8 cellular contexts compared by ENCODE assay signal in the genomic region with DNA sequence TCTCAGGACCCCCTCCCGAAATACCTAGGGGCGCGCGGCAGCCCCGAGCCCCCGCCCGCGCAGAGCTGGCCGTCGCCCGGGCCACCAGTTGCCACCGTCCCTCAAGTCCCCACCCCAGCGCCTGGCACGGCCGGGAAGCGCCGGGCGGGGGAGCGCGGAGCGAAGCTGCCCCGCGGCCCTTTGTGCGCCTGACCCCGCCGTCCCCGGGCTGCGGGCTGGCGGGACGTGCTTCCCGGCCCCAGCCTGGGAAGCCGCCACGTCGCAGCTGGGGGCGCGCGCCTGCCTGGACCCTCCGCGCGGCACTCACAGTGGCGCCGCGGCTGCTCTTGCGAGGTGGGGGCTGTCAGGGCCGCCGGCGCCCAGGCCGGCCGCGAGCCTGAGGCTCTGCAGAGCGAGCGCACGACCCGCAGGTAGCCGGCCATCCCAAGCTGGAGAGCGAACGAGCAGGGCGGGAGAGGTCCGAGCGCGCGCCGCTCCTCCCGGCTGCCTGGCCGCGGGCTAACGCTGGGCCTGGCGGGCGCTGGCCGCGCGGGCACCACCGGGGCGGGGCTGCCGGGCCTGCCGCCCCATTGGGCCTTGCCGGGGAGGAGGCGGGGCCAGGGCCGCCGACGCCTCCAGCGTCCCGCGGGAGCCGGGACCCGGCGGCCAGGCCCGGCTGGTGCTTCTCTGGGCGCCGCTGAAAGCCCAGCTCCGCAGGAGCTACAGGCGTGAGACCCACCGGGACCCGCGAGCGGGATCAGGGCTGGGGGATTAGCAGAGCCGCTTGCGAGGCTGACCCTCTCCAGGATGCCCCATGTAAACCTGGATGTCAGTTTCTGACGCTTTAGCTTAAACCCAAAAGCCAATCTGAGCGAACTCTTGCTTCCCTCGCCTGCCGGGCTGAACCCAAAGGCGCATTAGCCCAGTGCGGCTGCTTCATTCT.
A peak's percentile ranks its signal among the peaks of the same experiment; 100 is the strongest.
DNase-seq lines count a peak whose midpoint lies in the region; ATAC-seq and TF ChIP-seq lines count a peak whose summit lies in the region.

A gene (minus strand): TSS at position 500 of the 922 bp plus-strand sequence. CDS start 78 bp downstream, at position 422.

- peaks cover 53% of the 10 kb centered on the region for H3K79me2 ChIP-seq in OCI-LY3 (ENCODE audit: low read length)

- H3K9me3 ChIP-seq in OCI-LY3 (ENCODE audit: insufficient read depth, low read length) = no peaks in the 10 kb centered on the region

- peak within 1 kb of the TSS; percentile 86 for H3K27ac ChIP-seq in OCI-LY3 (ENCODE audit: low read length)

- H3K4me2 ChIP-seq in OCI-LY3 (ENCODE audit: low read length) = peak within 1 kb of the TSS; percentile 97

- H4K20me1 ChIP-seq in OCI-LY3 (ENCODE audit: insufficient read depth, low read length) = peaks cover 24% of the 10 kb centered on the region; the same call in 1 of the 2 replicates

- peak; percentile 82 for DNase-seq in COLO829 (ENCODE audit: low spot score)
- DNase-seq in activated T-cell treated with anti-CD3 and anti-CD28 coated beads for 4 hours = peak; percentile 45
- DNase-seq in epithelial cell of esophagus (ENCODE audit: low read depth) = peak; percentile 84
- peak; percentile 74 for DNase-seq in middle frontal gyrus (ENCODE audit: extremely low spot score, low spot score)
- peak; percentile 62 to 68 for DNase-seq in stimulated activated CD8-positive, alpha-beta memory T cell treated with anti-CD3 and anti-CD28 coated beads, Interleukin-2, amount 100 ng/mL, for 48 hours (ENCODE audit: low read depth in 2 of 2)

- H2AFZ ChIP-seq in OCI-LY3 (ENCODE audit: low read depth, low read length) = peak within 1 kb of the TSS; percentile 71

- ATAC-seq in GM19397 (IDR thresholded peaks at IDR 0.05; ENCODE audit: unreplicated experiment) (peak; percentile 75), HG03565 (IDR thresholded peaks at IDR 0.05; ENCODE audit: unreplicated experiment) (peak; percentile 39)

- no peaks in the 10 kb centered on the region for H3K27me3 ChIP-seq in OCI-LY3 (ENCODE audit: low read depth, low read length)

- H3K4me3 ChIP-seq in OCI-LY3 (ENCODE audit: low read length) = peak within 1 kb of the TSS; percentile 84
- peak within 1 kb of the TSS; percentile 54 for H3K4me3 ChIP-seq in epithelial cell of esophagus (ENCODE audit: low read length)

- TF ChIP-seq CTCF in OCI-LY3 (IDR thresholded peaks at IDR 0.05; ENCODE audit: low read depth, low read length) (no peak), epithelial cell of esophagus (IDR thresholded peaks at IDR 0.05; ENCODE audit: insufficient read depth, low read depth, low read length, missing control alignments) (no peak)

- peak within 1 kb of the TSS; percentile 95 for H3K9ac ChIP-seq in OCI-LY3 (ENCODE audit: low read length)

- peaks cover 35% of the 10 kb centered on the region for H3K4me1 ChIP-seq in OCI-LY3 (ENCODE audit: low read length)

- peaks cover 17% of the 10 kb centered on the region for H3K36me3 ChIP-seq in OCI-LY3 (replicated peaks; ENCODE audit: low read depth, low read length)

Comparison
In these comparisons a context has a peak if more than half of its experiments do, and no peak if none do; other contexts are left out.
1. Peak in every context shown above with its lines: DNase-seq, ATAC-seq, H3K4me3 ChIP-seq and H3K27ac ChIP-seq.